In genomic region chr5:97183100-97183929, GRCh38 we compare ENCODE assay signal across 1 cellular context.
A peak's percentile ranks its signal among the peaks of the same experiment; 100 is the strongest.
TF ChIP-seq lines count a peak whose summit lies in the region.

TSS of gene RIOK2 (minus strand) at chr5:97183247. CDS start at chr5:97183191, 56 bp downstream.

TF ChIP-seq in K562, 482 proteins besides CTCF, POLR2A, EP300 and RAD21 (continued from another document):
- TF ChIP-seq HES1 (IDR thresholded peaks at IDR 0.05; ENCODE audit: low read depth) (peak; percentile 33), ZBTB17 (CRISPR knock-in tag; IDR thresholded peaks at IDR 0.05) (0 out of 2 replicates have a peak, but pooled peaks have one; percentile 33), FOXP4 (CRISPR knock-in tag; IDR thresholded peaks at IDR 0.05; ENCODE audit: borderline replicate concordance) (no peak), ZNF518B (CRISPR knock-in tag; IDR thresholded peaks at IDR 0.05) (no peak), KLF13 (tag; IDR thresholded peaks at IDR 0.05; ENCODE audit: borderline replicate concordance, low read depth) (peak; percentile 34; the same call in 1 of the 2 replicates), DEAF1 (CRISPR knock-in tag; IDR thresholded peaks at IDR 0.05) (0 out of 2 replicates have a peak, but pooled peaks have one; percentile 25), NFATC3 (IDR thresholded peaks at IDR 0.05) (peak; percentile 29; the same call in 1 of the 2 replicates), RBBP5 (IDR thresholded peaks at IDR 0.05; ENCODE audit: borderline replicate concordance, insufficient read depth, low read length, poor library complexity, severe bottlenecking) (peak; percentile 87), VEZF1 (CRISPR knock-in tag; IDR thresholded peaks at IDR 0.05) (no peak; the same call in 1 of the 2 replicates), TOE1 (IDR thresholded peaks at IDR 0.05; ENCODE audit: borderline replicate concordance) (peak; percentile 93), TOE1 (CRISPR knock-in tag; IDR thresholded peaks at IDR 0.05; ENCODE audit: borderline replicate concordance, low read depth) (no peak), ZNF212 (CRISPR knock-in tag; IDR thresholded peaks at IDR 0.05) (no peak), ETV6 (IDR thresholded peaks at IDR 0.05; ENCODE audit: borderline replicate concordance in 1 of 2, low read depth in 2 of 2, low read length in 1 of 2) (no peak), ETV6 (CRISPR knock-in tag; IDR thresholded peaks at IDR 0.05; ENCODE audit: borderline replicate concordance) (no peak), BHLHE40 (IDR thresholded peaks at IDR 0.05; ENCODE audit: low read length) (peak; percentile 50), TAF1 (IDR thresholded peaks at IDR 0.05; ENCODE audit: control insufficient read depth, extremely low read depth, insufficient read depth, low read length, severe bottlenecking) (peak; percentile 74), HINFP (tag; conservative IDR thresholded peaks at IDR 0.05; ENCODE audit: low read depth) (0 out of 2 replicates have a peak, but pooled peaks have one; percentile 68), IRF1 (CRISPR knock-in tag; IDR thresholded peaks at IDR 0.05; ENCODE audit: borderline replicate concordance) (peak; percentile 46; the same call in 1 of the 2 replicates), MLX (CRISPR knock-in tag; conservative IDR thresholded peaks at IDR 0.05) (no peak), HNRNPLL (IDR thresholded peaks at IDR 0.05; ENCODE audit: low read depth, low read length, poor library complexity, severe bottlenecking) (peak; percentile 59), KDM4B (IDR thresholded peaks at IDR 0.05; ENCODE audit: borderline replicate concordance in 2 of 2, low read depth in 1 of 2) (0 out of 4 replicates have a peak, but pooled peaks of 1 of the 2 experiments have one; percentile 1), ARID1B (IDR thresholded peaks at IDR 0.05) (no peak), E2F6 (IDR thresholded peaks at IDR 0.05; ENCODE audit: borderline replicate concordance in 1 of 2, extremely low read depth in 1 of 2, insufficient read depth in 1 of 2, insufficient read length in 1 of 2, low read depth in 1 of 2, low read length in 1 of 2, poor library complexity in 1 of 2, severe bottlenecking in 1 of 2) (peak; percentile 98 to 99), MLLT1 (IDR thresholded peaks at IDR 0.05) (peak in 1 of 2 experiments; percentile 11; a peak in 1 of 4 replicates), ASH1L (IDR thresholded peaks at IDR 0.05; ENCODE audit: borderline replicate concordance, low read depth, partially characterized antibody) (peak; percentile 81), ZBTB26 (CRISPR knock-in tag; IDR thresholded peaks at IDR 0.05) (no peak), CEBPG (CRISPR knock-in tag; IDR thresholded peaks at IDR 0.05) (no peak), CEBPG (tag; conservative IDR thresholded peaks at IDR 0.05 in 1 of 2, IDR thresholded peaks at IDR 0.05 in 1 of 2) (0 out of 4 replicates have a peak, but pooled peaks of 1 of the 2 experiments have one; percentile 27), CTBP1 (IDR thresholded peaks at IDR 0.05; ENCODE audit: borderline replicate concordance) (peak; percentile 26; the same call in 1 of the 2 replicates), GABPA (tag; conservative IDR thresholded peaks at IDR 0.05; ENCODE audit: low read depth) (peak; percentile 76), POLR2G (IDR thresholded peaks at IDR 0.05; ENCODE audit: low read depth, low read length) (peak; percentile 77), ZHX1 (conservative IDR thresholded peaks at IDR 0.05; ENCODE audit: low read length) (0 out of 2 replicates have a peak, but pooled peaks have one; percentile 6), CREB1 (IDR thresholded peaks at IDR 0.05) (peak; percentile 56; the same call in 1 of the 2 replicates), CREB1 (CRISPR knock-in tag; IDR thresholded peaks at IDR 0.05) (peak; percentile 54), PHB2 (IDR thresholded peaks at IDR 0.05; ENCODE audit: low read depth) (0 out of 2 replicates have a peak, but pooled peaks have one; percentile 8)
